ENCODE assay signal across 1 cellular context in genomic region chr2:219111375-219112069, GRCh38.
TF ChIP-seq lines count a peak whose summit lies in the region.

No MANE protein-coding gene starts in this region.

TF ChIP-seq in HepG2, 621 proteins besides CTCF, POLR2A, EP300 and RAD21 (continued from another document and continues in another):
- TF ChIP-seq TOE1 (CRISPR knock-in tag; IDR thresholded peaks at IDR 0.05) (no peak), SAP130 (CRISPR knock-in tag; IDR thresholded peaks at IDR 0.05; ENCODE audit: low read depth) (peak; percentile 91), ZNF317 (CRISPR knock-in tag; IDR thresholded peaks at IDR 0.05) (peak; percentile 46; the same call in 1 of the 2 replicates), ZNF556 (CRISPR knock-in tag; IDR thresholded peaks at IDR 0.05; ENCODE audit: borderline replicate concordance) (peak; percentile 50; the same call in 1 of the 2 replicates), HOXA9 (CRISPR knock-in tag; IDR thresholded peaks at IDR 0.05; ENCODE audit: borderline replicate concordance) (peak; percentile 84), GZF1 (CRISPR knock-in tag; IDR thresholded peaks at IDR 0.05) (peak; percentile 67; the same call in 1 of the 2 replicates), ARHGAP35 (CRISPR knock-in tag; IDR thresholded peaks at IDR 0.05; ENCODE audit: borderline replicate concordance) (no peak), KLF13 (CRISPR knock-in tag; IDR thresholded peaks at IDR 0.05) (no peak), SOX13 (IDR thresholded peaks at IDR 0.05) (peak; percentile 87), SOX13 (CRISPR knock-in tag; conservative IDR thresholded peaks at IDR 0.05 in 1 of 2, IDR thresholded peaks at IDR 0.05 in 1 of 2) (peak in 1 of 2 experiments; percentile 93; a peak in 2 of 4 replicates), CCDC6 (CRISPR knock-in tag; IDR thresholded peaks at IDR 0.05) (no peak; the same call in 1 of the 2 replicates), ZNF879 (CRISPR knock-in tag; IDR thresholded peaks at IDR 0.05) (no peak), THAP11 (CRISPR knock-in tag; IDR thresholded peaks at IDR 0.05) (peak; percentile 59), AHR (CRISPR knock-in tag; IDR thresholded peaks at IDR 0.05) (no peak; the same call in 1 of the 2 replicates), ZXDC (CRISPR knock-in tag; IDR thresholded peaks at IDR 0.05) (no peak), NCOR1 (IDR thresholded peaks at IDR 0.05; ENCODE audit: borderline replicate concordance, low read length) (0 out of 2 replicates have a peak, but pooled peaks have one; percentile 63), THYN1 (CRISPR knock-in tag; IDR thresholded peaks at IDR 0.05; ENCODE audit: borderline replicate concordance, low read depth) (peak; percentile 71; the same call in 1 of the 2 replicates), MXD4 (CRISPR knock-in tag; IDR thresholded peaks at IDR 0.05) (no peak), CSRNP1 (CRISPR knock-in tag; IDR thresholded peaks at IDR 0.05) (peak; percentile 58; the same call in 1 of the 2 replicates), ZNF224 (CRISPR knock-in tag; IDR thresholded peaks at IDR 0.05) (0 out of 2 replicates have a peak, but pooled peaks have one; percentile 28), TBX2 (CRISPR knock-in tag; IDR thresholded peaks at IDR 0.05; ENCODE audit: borderline replicate concordance) (peak; percentile 97), POLR2AphosphoS5 (IDR thresholded peaks at IDR 0.05; ENCODE audit: low read depth, low read length) (no peak), ZFP37 (CRISPR knock-in tag; IDR thresholded peaks at IDR 0.05; ENCODE audit: borderline replicate concordance) (no peak; the same call in 1 of the 2 replicates), ZNF782 (CRISPR knock-in tag; IDR thresholded peaks at IDR 0.05; ENCODE audit: borderline replicate concordance) (no peak), ZNF788 (CRISPR knock-in tag; IDR thresholded peaks at IDR 0.05; ENCODE audit: borderline replicate concordance) (peak; percentile 65; the same call in 1 of the 2 replicates), ZNF775 (CRISPR knock-in tag; IDR thresholded peaks at IDR 0.05; ENCODE audit: borderline replicate concordance) (peak; percentile 7; the same call in 1 of the 2 replicates), MED8 (CRISPR knock-in tag; IDR thresholded peaks at IDR 0.05; ENCODE audit: insufficient replicate concordance) (no peak), GRHL1 (CRISPR knock-in tag; conservative IDR thresholded peaks at IDR 0.05) (no peak), ZNF10 (CRISPR knock-in tag; IDR thresholded peaks at IDR 0.05; ENCODE audit: borderline replicate concordance, low read depth) (no peak), ZNF678 (CRISPR knock-in tag; IDR thresholded peaks at IDR 0.05) (no peak), SIN3A (IDR thresholded peaks at IDR 0.05; ENCODE audit: borderline replicate concordance, low read depth, low read length) (no peak), GATA4 (IDR thresholded peaks at IDR 0.05; ENCODE audit: borderline replicate concordance, low read depth) (peak; percentile 63; the same call in 1 of the 2 replicates), MTA3 (CRISPR knock-in tag; IDR thresholded peaks at IDR 0.05) (no peak), ZBTB8A (CRISPR knock-in tag; IDR thresholded peaks at IDR 0.05; ENCODE audit: borderline replicate concordance, low read depth) (no peak), ATF4 (CRISPR knock-in tag; IDR thresholded peaks at IDR 0.05) (peak in 1 of 2 experiments; percentile 82; a peak in 2 of 4 replicates), ZNF230 (CRISPR knock-in tag; IDR thresholded peaks at IDR 0.05) (peak; percentile 50; the same call in 1 of the 2 replicates), RBAK (CRISPR knock-in tag; IDR thresholded peaks at IDR 0.05) (no peak), CBFB (CRISPR knock-in tag; IDR thresholded peaks at IDR 0.05) (0 out of 2 replicates have a peak, but pooled peaks have one; percentile 31), ZNF362 (CRISPR knock-in tag; IDR thresholded peaks at IDR 0.05; ENCODE audit: borderline replicate concordance) (no peak), KLF11 (CRISPR knock-in tag; IDR thresholded peaks at IDR 0.05) (no peak), ZNF777 (CRISPR knock-in tag; IDR thresholded peaks at IDR 0.05) (0 out of 2 replicates have a peak, but pooled peaks have one; percentile 26), SRF (IDR thresholded peaks at IDR 0.05; ENCODE audit: low read depth, low read length) (peak; percentile 82), ZNF75D (CRISPR knock-in tag; IDR thresholded peaks at IDR 0.05; ENCODE audit: borderline replicate concordance) (no peak), GTF2F1 (IDR thresholded peaks at IDR 0.05; ENCODE audit: low read length) (no peak), ZNF331 (CRISPR knock-in tag; IDR thresholded peaks at IDR 0.05) (peak; percentile 35; the same call in 1 of the 2 replicates), LRRFIP1 (CRISPR knock-in tag; conservative IDR thresholded peaks at IDR 0.05) (no peak), DRAP1 (CRISPR knock-in tag; IDR thresholded peaks at IDR 0.05) (peak; percentile 77; the same call in 1 of the 2 replicates), ZMAT5 (CRISPR knock-in tag; IDR thresholded peaks at IDR 0.05; ENCODE audit: borderline replicate concordance, low read depth) (no peak), FOXP4 (CRISPR knock-in tag; IDR thresholded peaks at IDR 0.05) (peak; percentile 99), ISX (CRISPR knock-in tag; conservative IDR thresholded peaks at IDR 0.05) (no peak), IRF1 (CRISPR knock-in tag; IDR thresholded peaks at IDR 0.05; ENCODE audit: low read depth) (no peak), NONO (IDR thresholded peaks at IDR 0.05) (no peak), NONO (CRISPR knock-in tag; conservative IDR thresholded peaks at IDR 0.05) (peak; percentile 81)
